29 cellular contexts compared by ENCODE assay signal in genomic region chr10:132918617-132919373, GRCh38. TPM values are rescaled to one million over a fixed set of nuclear protein-coding genes. Genes with fewer than 3 reads are reported as not detected.
DNase-seq lines count a peak whose midpoint lies in the region; ATAC-seq, FAIRE-seq and TF ChIP-seq lines count a peak whose summit lies in the region.
"Had no signal": no experiment of that assay in that cellular context is flagged by ENCODE, and none has a peak within 500 bp of the region (broad histone marks: within the 10 kb centered on the region; RNA-seq: fewer than 3 reads in every experiment).

No MANE protein-coding gene starts in this region.

- no peak overlapping the region for H4K8ac ChIP-seq in neuronal stem cell (ENCODE audit: low read depth, low read length)

- no peak overlapping the region for H2BK15ac ChIP-seq in neuronal stem cell (ENCODE audit: low read length)

- H2BK5ac ChIP-seq in neuronal stem cell (ENCODE audit: low read length): peak overlapping the region; percentile 75

- H3K4ac ChIP-seq in neuronal stem cell (ENCODE audit: low read length): peak overlapping the region; percentile 3

- H2AFZ ChIP-seq in neuronal stem cell (ENCODE audit: low read length): no peak overlapping the region
- H2AFZ ChIP-seq: parathyroid adenoma had no signal

- no peak overlapping the region for H3K27ac ChIP-seq in neuronal stem cell (replicated peaks; ENCODE audit: low read length)
- H3K27ac ChIP-seq: 22Rv1, breast epithelium, parathyroid adenoma, Peyer's patch, WERI-Rb-1 had no signal

- no CpG with 5 or more reads among the region's 34 CpGs for WGBS in neuronal stem cell (ENCODE audit: extremely low coverage in 2 of 2, insufficient read length in 2 of 2, insufficient replicate concordance in 1 of 2), 2 donors

- DNase-seq in DMS153 treated with DMSO at 0.1 percent for 48 hours (lab: John Stamatoyannopoulos, UW; ENCODE audit: unreplicated experiment): peak; percentile 22
- no peak for DNase-seq in DMS153 (lab: John Stamatoyannopoulos, UW)
- DNase-seq in COR-L47 (lab: John Stamatoyannopoulos, UW): peak; percentile 26
- DNase-seq in NCI-H69 (lab: John Stamatoyannopoulos, UW): peak; percentile 0
- no peak for DNase-seq in neuronal stem cell (ENCODE audit: low spot score)
- DNase-seq in activated CD4-positive, alpha-beta T cell treated with anti-CD3 and anti-CD28 coated beads, Interleukin-2, amount 50 U/mL, for 48 hours: no peak
- no peak for DNase-seq in H54 (ENCODE audit: insufficient read length, low spot score)
- DNase-seq: activated CD4-positive, alpha-beta T cell treated with anti-CD3 and anti-CD28 coated beads for 48 hours; activated CD8-positive, alpha-beta memory T cell treated with anti-CD3 and anti-CD28 coated beads for 24 hours; activated T-cell treated with anti-CD3 and anti-CD28 coated beads for 4 hours; C1 segment of cervical spinal cord; foreskin melanocyte; kidney glomerular epithelial cell; mammary epithelial cell; NCI-H1092; NCI-H187 treated with DMSO at 0.1 percent for 48 hours; NCI-H526 treated with DMSO at 0.1 percent for 48 hours; Peyer's patch; stimulated activated CD4-positive, alpha-beta T cell treated with anti-CD3 and anti-CD28 coated beads, Interleukin-15, amount 100 ng/mL, for 24 hours; stimulated activated CD4-positive, alpha-beta T cell treated with anti-CD3 and anti-CD28 coated beads, Interleukin-4, amount 100 ng/mL, for 4 hours; SW 1271; WERI-Rb-1 had no signal

- no peaks in the 10 kb centered on the region for H3K36me3 ChIP-seq in neuronal stem cell (replicated peaks in 1 of 2; ENCODE audit: control insufficient read depth in 2 of 2, insufficient read depth in 2 of 2, low read length in 2 of 2)
- H3K36me3 ChIP-seq: breast epithelium, Peyer's patch, WERI-Rb-1 had no signal

- H3K9ac ChIP-seq in neuronal stem cell (ENCODE audit: low read depth, low read length, poor library complexity): peak overlapping the region; percentile 72
- H3K9ac ChIP-seq: parathyroid adenoma had no signal

- no peak for TF ChIP-seq POLR2A in H54 (IDR thresholded peaks at IDR 0.05; ENCODE audit: low read depth, low read length)

- no peaks in the 10 kb centered on the region for H3K9me3 ChIP-seq in neuronal stem cell (replicated peaks in 1 of 2; ENCODE audit: control insufficient read depth in 2 of 2, insufficient read depth in 1 of 2, low read depth in 1 of 2, low read length in 2 of 2)
- H3K9me3 ChIP-seq: breast epithelium, Caco-2, Peyer's patch had no signal

- peak overlapping the region; percentile 31 for H3K14ac ChIP-seq in neuronal stem cell (ENCODE audit: low read length)

- H3K79me1 ChIP-seq in neuronal stem cell (ENCODE audit: low read depth, low read length): no peaks in the 10 kb centered on the region

- no peaks in the 10 kb centered on the region for H3K27me3 ChIP-seq in neuronal stem cell (ENCODE audit: control insufficient read depth in 3 of 3, insufficient read depth in 3 of 3, low read depth in 1 of 3, low read length in 3 of 3)
- H3K27me3 ChIP-seq: breast epithelium, Peyer's patch had no signal

- H3K4me3 ChIP-seq in neuronal stem cell (ENCODE audit: low read length in 2 of 2): no peak overlapping the region
- H3K4me3 ChIP-seq: breast epithelium, K562, Peyer's patch had no signal

- no peak overlapping the region for H2BK120ac ChIP-seq in neuronal stem cell (ENCODE audit: low read depth, low read length)

- H3K18ac ChIP-seq in neuronal stem cell (ENCODE audit: low read length): peak overlapping the region; percentile 80

- H2AK5ac ChIP-seq in neuronal stem cell (ENCODE audit: low read depth, low read length): peak overlapping the region; percentile 89

- no peak for ATAC-seq in activated CD4-positive, CD25-positive, alpha-beta regulatory T cell treated with anti-CD3 and anti-CD28 coated beads, Interleukin-2, amount 50 U/mL, for 24 hours
- ATAC-seq: activated naive CD4-positive, alpha-beta T cell treated with anti-CD3 and anti-CD28 coated beads, Interleukin-2, amount 50 U/mL, for 72 hours; K562 had no signal

- H2BK12ac ChIP-seq in neuronal stem cell (ENCODE audit: low read length): no peak overlapping the region

- H3K4me1 ChIP-seq in neuronal stem cell (ENCODE audit: control insufficient read depth in 2 of 2, insufficient read depth in 1 of 2, low read depth in 1 of 2, low read length in 2 of 2): no peaks in the 10 kb centered on the region
- H3K4me1 ChIP-seq: breast epithelium, Caco-2, parathyroid adenoma, Peyer's patch had no signal

- no peak overlapping the region for H3K4me2 ChIP-seq in neuronal stem cell (ENCODE audit: insufficient read depth, low read length, poor library complexity, severe bottlenecking)

- H3K23ac ChIP-seq in neuronal stem cell (ENCODE audit: low read depth, low read length, poor library complexity): peak overlapping the region; percentile 34

- no peak for FAIRE-seq in H54 (lab: Jason Lieb, UNC)
- FAIRE-seq: K562 had no signal

- peak overlapping the region; percentile 43 for H4K91ac ChIP-seq in neuronal stem cell (ENCODE audit: low read depth, low read length, poor library complexity)

RNA-seq across cellular contexts. Expression of gene CFAP46, which starts 23.6 kb away (rescaled TPM):
- 1.5 TPM for polyA plus RNA-seq in neuronal stem cell (2013, experiment 1 of 2)
- polyA plus RNA-seq in neuronal stem cell (2013, experiment 2 of 2): 1.4 TPM
- polyA plus RNA-seq: K562, mammary epithelial cell had no signal

Comparison
In these comparisons a context has a peak if more than half of its experiments do, and no peak if none do; other contexts are left out.
1. DNase-seq: peak in DMS153 treated with DMSO at 0.1 percent for 48 hours (single experiment), COR-L47 (single experiment) and NCI-H69 (single experiment); none in DMS153 (single experiment), neuronal stem cell (single experiment), activated CD4-positive, alpha-beta T cell treated with anti-CD3 and anti-CD28 coated beads, Interleukin-2, amount 50 U/mL, for 48 hours (0 of 2) and H54 (single experiment).